10 cellular contexts compared by ENCODE assay signal in genomic region chr20:44019638-44020335, GRCh38.
A peak's percentile ranks its signal among the peaks of the same experiment; 100 is the strongest.
DNase-seq lines count a peak whose midpoint lies in the region; ATAC-seq and TF ChIP-seq lines count a peak whose summit lies in the region.
"Had no signal": no experiment of that assay in that cellular context is flagged by ENCODE, and none has a peak within 500 bp of the region (broad histone marks: within the 10 kb centered on the region; RNA-seq: fewer than 3 reads in every experiment).

No MANE protein-coding gene starts in this region.

- H3K27ac Mint-ChIP-seq in CD4-positive, CD25-positive, alpha-beta regulatory T cell: peak overlapping the region in 2 of 3 donors; percentile 70 to 88
- peak overlapping the region; percentile 19 to 76 (median 64) for H3K27ac Mint-ChIP-seq in immature natural killer cell

- H3K36me3 ChIP-seq in CD4-positive, CD25-positive, alpha-beta regulatory T cell (ENCODE audit: control insufficient read depth, insufficient read depth, low read length): no peaks in the 10 kb centered on the region
- H3K36me3 ChIP-seq in KOPT-K1 (ENCODE audit: insufficient read depth, low read length) (no peaks in the 10 kb centered on the region), esophagus squamous epithelium (no peaks in the 10 kb centered on the region)
- H3K36me3 ChIP-seq: left lung had no signal

- no peaks in the 10 kb centered on the region for H3K9me3 ChIP-seq in CD4-positive, CD25-positive, alpha-beta regulatory T cell (ENCODE audit: control insufficient read depth in 2 of 2, low read length in 2 of 2)
- H3K9me3 ChIP-seq in KOPT-K1 (ENCODE audit: insufficient read depth, low read length, poor library complexity, severe bottlenecking) (no peaks in the 10 kb centered on the region), esophagus squamous epithelium (no peaks in the 10 kb centered on the region)
- H3K9me3 ChIP-seq: left lung had no signal

- H3K4me1 Mint-ChIP-seq in CD4-positive, CD25-positive, alpha-beta regulatory T cell: peaks cover 11 to 35% (median 24%) of the 10 kb centered on the region in 4 donors
- peaks cover 33% of the 10 kb centered on the region for H3K4me1 Mint-ChIP-seq in activated T-cell treated with anti-CD3 and anti-CD28 coated beads, Interleukin-2, amount 50 U/mL, for 4 hours (ENCODE audit: low read depth)
- peaks cover 28 to 55% of the 10 kb centered on the region in 2 donors for H3K4me1 Mint-ChIP-seq in immature natural killer cell

- WGBS in esophagus squamous epithelium, 2 donors: 44 to 49% methylated on average over 6 to 10 of the region's 13 CpGs

- peak overlapping the region; percentile 33 to 79 (median 55) for H3K4me3 Mint-ChIP-seq in CD4-positive, CD25-positive, alpha-beta regulatory T cell
- peak overlapping the region; percentile 60 for H3K4me3 Mint-ChIP-seq in activated T-cell treated with anti-CD3 and anti-CD28 coated beads, Interleukin-2, amount 50 U/mL, for 4 hours
- peak overlapping the region; percentile 68 to 90 (median 79) for H3K4me3 Mint-ChIP-seq in immature natural killer cell

- intact Hi-C loops in esophagus squamous epithelium (cut with DNase I): no loop called here

- H3K27me3 Mint-ChIP-seq in CD4-positive, CD25-positive, alpha-beta regulatory T cell: peaks cover 9% of the 10 kb centered on the region
- H3K27me3 Mint-ChIP-seq in activated T-cell treated with anti-CD3 and anti-CD28 coated beads, Interleukin-2, amount 50 U/mL, for 4 hours (ENCODE audit: low read depth): peaks cover 9% of the 10 kb centered on the region
- H3K27me3 Mint-ChIP-seq in immature natural killer cell (ENCODE audit: low read depth in 3 of 3): peaks cover 14 to 29% (median 19%) of the 10 kb centered on the region in 3 donors

- H3K36me3 Mint-ChIP-seq in CD4-positive, CD25-positive, alpha-beta regulatory T cell: no peaks in the 10 kb centered on the region
- H3K36me3 Mint-ChIP-seq in activated T-cell treated with anti-CD3 and anti-CD28 coated beads, Interleukin-2, amount 50 U/mL, for 4 hours (ENCODE audit: insufficient read depth): no peaks in the 10 kb centered on the region
- H3K36me3 Mint-ChIP-seq in immature natural killer cell: no peaks in the 10 kb centered on the region

- no peaks in the 10 kb centered on the region for H3K9me3 Mint-ChIP-seq in CD4-positive, CD25-positive, alpha-beta regulatory T cell
- H3K9me3 Mint-ChIP-seq in activated T-cell treated with anti-CD3 and anti-CD28 coated beads, Interleukin-2, amount 50 U/mL, for 4 hours: no peaks in the 10 kb centered on the region
- H3K9me3 Mint-ChIP-seq in immature natural killer cell: no peaks in the 10 kb centered on the region

- peak overlapping the region; percentile 72 for H3K4me3 ChIP-seq in CD4-positive, CD25-positive, alpha-beta regulatory T cell (ENCODE audit: low read depth, low read length)
- no peak overlapping the region for H3K4me3 ChIP-seq in esophagus squamous epithelium
- H3K4me3 ChIP-seq: left lung had no signal

- TF ChIP-seq CTCF in esophagus squamous epithelium (IDR thresholded peaks at IDR 0.05): no peak

- no peak for TF ChIP-seq POLR2A in esophagus squamous epithelium (IDR thresholded peaks at IDR 0.05)

- peak in 1 of 3 donors; percentile 58 for DNase-seq in CD4-positive, CD25-positive, alpha-beta regulatory T cell
- DNase-seq in activated T-cell treated with anti-CD3 and anti-CD28 coated beads, Interleukin-2, amount 50 U/mL, for 4 hours: peak; percentile 17
- DNase-seq in immature natural killer cell: peak; percentile 62 to 64 (median 64)
- no peak for DNase-seq in esophagus squamous epithelium (lab: John Stamatoyannopoulos, UW)
- no peak for DNase-seq in HuH-7.5 (ENCODE audit: low spot score)
- no peak for DNase-seq in NCI-H510A treated with DMSO at 0.1 percent for 48 hours (lab: John Stamatoyannopoulos, UW)
- DNase-seq: left lung, SIG-M5 had no signal

- no peaks in the 10 kb centered on the region for H3K27me3 ChIP-seq in CD4-positive, CD25-positive, alpha-beta regulatory T cell (ENCODE audit: control insufficient read depth, insufficient read depth, low read length)
- peaks cover 0 to 12% (median 0%) of the 10 kb centered on the region in 4 donors for H3K27me3 ChIP-seq in esophagus squamous epithelium

- peaks cover 25% of the 10 kb centered on the region for H3K4me1 ChIP-seq in CD4-positive, CD25-positive, alpha-beta regulatory T cell (ENCODE audit: control insufficient read depth, insufficient read depth, low read length, poor library complexity, severe bottlenecking)
- H3K4me1 ChIP-seq in esophagus squamous epithelium: peaks cover 0 to 46% (median 19%) of the 10 kb centered on the region in 3 donors

- peak; percentile 19 to 51 for ATAC-seq in CD4-positive, CD25-positive, alpha-beta regulatory T cell (ENCODE audit: low read depth in 2 of 2)
- ATAC-seq in activated T-cell treated with anti-CD3 and anti-CD28 coated beads, Interleukin-2, amount 50 U/mL, for 4 hours: peak; percentile 42 to 56
- no peak for ATAC-seq in HG02798 (IDR thresholded peaks at IDR 0.05; ENCODE audit: poor library complexity, unreplicated experiment)
- ATAC-seq: left lung had no signal

- no peak overlapping the region for H3K27ac ChIP-seq in CD4-positive, CD25-positive, alpha-beta regulatory T cell (ENCODE audit: insufficient read depth, low read length, poor library complexity, severe bottlenecking)
- H3K27ac ChIP-seq in KOPT-K1 (ENCODE audit: low read depth, low read length, poor library complexity, severe bottlenecking) (peak overlapping the region; percentile 19), esophagus squamous epithelium (peak overlapping the region in 1 of 4 donors; percentile 55)
- H3K27ac ChIP-seq: left lung had no signal

Comparison
In these comparisons a context has a peak if more than half of its experiments do, and no peak if none do; other contexts are left out.
1. DNase-seq: peak in activated T-cell treated with anti-CD3 and anti-CD28 coated beads, Interleukin-2, amount 50 U/mL, for 4 hours (single experiment) and immature natural killer cell (3 of 3); none in esophagus squamous epithelium (single experiment), HuH-7.5 (single experiment) and NCI-H510A treated with DMSO at 0.1 percent for 48 hours (single experiment).
2. Peak in every context shown above with its lines, with median percentiles within 50 percentile points of each other: H3K4me3 Mint-ChIP-seq.